In genomic region chr11:72821920-72822799, GRCh38 we compare ENCODE assay signal across 1 cellular context.
TF ChIP-seq lines count a peak whose summit lies in the region.

No MANE protein-coding gene starts in this region.

TF ChIP-seq in HepG2, 621 proteins besides CTCF, POLR2A, EP300 and RAD21 (continued from another document and continues in another):
- TF ChIP-seq PRDM10 (CRISPR knock-in tag; IDR thresholded peaks at IDR 0.05; ENCODE audit: low read depth) (no peak), ZNF75D (CRISPR knock-in tag; IDR thresholded peaks at IDR 0.05; ENCODE audit: borderline replicate concordance) (no peak), KDM5A (IDR thresholded peaks at IDR 0.05; ENCODE audit: borderline replicate concordance, low read length) (no peak), ZNF574 (CRISPR knock-in tag; IDR thresholded peaks at IDR 0.05) (peak; percentile 44; the same call in 1 of the 2 replicates), ZNF710 (CRISPR knock-in tag; IDR thresholded peaks at IDR 0.05; ENCODE audit: borderline replicate concordance) (no peak), ERF (CRISPR knock-in tag; IDR thresholded peaks at IDR 0.05) (0 out of 2 replicates have a peak, but pooled peaks have one; percentile 13), MAX (IDR thresholded peaks at IDR 0.05) (peak; percentile 90), HNRNPLL (IDR thresholded peaks at IDR 0.05; ENCODE audit: low read depth, low read length, poor library complexity, severe bottlenecking) (peak; percentile 100), TAF1 (CRISPR knock-in tag; IDR thresholded peaks at IDR 0.05) (peak; percentile 47; the same call in 1 of the 2 replicates), ZNF674 (CRISPR knock-in tag; IDR thresholded peaks at IDR 0.05; ENCODE audit: low read depth) (no peak), MED8 (CRISPR knock-in tag; IDR thresholded peaks at IDR 0.05; ENCODE audit: insufficient replicate concordance) (no peak), ZNF230 (CRISPR knock-in tag; IDR thresholded peaks at IDR 0.05) (no peak), ZNF350 (CRISPR knock-in tag; IDR thresholded peaks at IDR 0.05; ENCODE audit: borderline replicate concordance, low read depth) (peak; percentile 16; the same call in 1 of the 2 replicates), TCF12 (IDR thresholded peaks at IDR 0.05) (no peak), TCF12 (CRISPR knock-in tag; IDR thresholded peaks at IDR 0.05) (no peak), ZNF225 (CRISPR knock-in tag; IDR thresholded peaks at IDR 0.05) (peak; percentile 61; the same call in 1 of the 2 replicates), ATF3 (CRISPR knock-in tag; IDR thresholded peaks at IDR 0.05) (0 out of 2 replicates have a peak, but pooled peaks have one; percentile 10), MYC (CRISPR knock-in tag; IDR thresholded peaks at IDR 0.05; ENCODE audit: borderline replicate concordance) (peak; percentile 48; the same call in 1 of the 2 replicates), SALL1 (CRISPR knock-in tag; IDR thresholded peaks at IDR 0.05) (peak; percentile 49; the same call in 1 of the 2 replicates), ZNF672 (CRISPR knock-in tag; IDR thresholded peaks at IDR 0.05) (no peak), ZNF704 (CRISPR knock-in tag; IDR thresholded peaks at IDR 0.05; ENCODE audit: borderline replicate concordance) (no peak), KDM3A (CRISPR knock-in tag; IDR thresholded peaks at IDR 0.05; ENCODE audit: low read depth) (no peak), SKIL (CRISPR knock-in tag; IDR thresholded peaks at IDR 0.05; ENCODE audit: borderline replicate concordance) (no peak), SNRNP70 (IDR thresholded peaks at IDR 0.05; ENCODE audit: low read depth, low read length) (peak; percentile 94), PHF8 (CRISPR knock-in tag; IDR thresholded peaks at IDR 0.05) (peak; percentile 49; the same call in 1 of the 2 replicates), TFDP1 (CRISPR knock-in tag; IDR thresholded peaks at IDR 0.05; ENCODE audit: borderline replicate concordance) (peak; percentile 45; the same call in 1 of the 2 replicates), THAP11 (CRISPR knock-in tag; IDR thresholded peaks at IDR 0.05) (0 out of 2 replicates have a peak, but pooled peaks have one; percentile 40), POLR2G (IDR thresholded peaks at IDR 0.05; ENCODE audit: low read depth, low read length) (0 out of 2 replicates have a peak, but pooled peaks have one; percentile 56), XBP1 (CRISPR knock-in tag; IDR thresholded peaks at IDR 0.05) (no peak), PREB (CRISPR knock-in tag; IDR thresholded peaks at IDR 0.05) (no peak), MXD1 (CRISPR knock-in tag; IDR thresholded peaks at IDR 0.05) (0 out of 2 replicates have a peak, but pooled peaks have one; percentile 4), SP4 (CRISPR knock-in tag; IDR thresholded peaks at IDR 0.05) (no peak), IRX3 (CRISPR knock-in tag; IDR thresholded peaks at IDR 0.05; ENCODE audit: borderline replicate concordance, low read depth) (0 out of 2 replicates have a peak, but pooled peaks have one; percentile 62), ZFY (CRISPR knock-in tag; IDR thresholded peaks at IDR 0.05) (peak; percentile 74; the same call in 1 of the 2 replicates), STAG1 (CRISPR knock-in tag; IDR thresholded peaks at IDR 0.05) (peak; percentile 35; the same call in 1 of the 2 replicates), ZFP91 (CRISPR knock-in tag; IDR thresholded peaks at IDR 0.05; ENCODE audit: borderline replicate concordance) (peak; percentile 32; the same call in 1 of the 2 replicates), GATAD1 (CRISPR knock-in tag; IDR thresholded peaks at IDR 0.05) (0 out of 2 replicates have a peak, but pooled peaks have one; percentile 11), SMAD9 (CRISPR knock-in tag; IDR thresholded peaks at IDR 0.05) (no peak), HOXA3 (CRISPR knock-in tag; IDR thresholded peaks at IDR 0.05) (peak; percentile 42; the same call in 1 of the 2 replicates), KLF13 (CRISPR knock-in tag; IDR thresholded peaks at IDR 0.05) (no peak), MTF1 (CRISPR knock-in tag; IDR thresholded peaks at IDR 0.05) (no peak), ZSCAN25 (CRISPR knock-in tag; IDR thresholded peaks at IDR 0.05) (peak; percentile 54; the same call in 1 of the 2 replicates), AGO1 (IDR thresholded peaks at IDR 0.05; ENCODE audit: low read depth, low read length, poor library complexity, severe bottlenecking) (peak; percentile 97), ZNF124 (CRISPR knock-in tag; IDR thresholded peaks at IDR 0.05) (no peak), POLR2AphosphoS5 (IDR thresholded peaks at IDR 0.05; ENCODE audit: low read depth, low read length) (peak; percentile 41; the same call in 1 of the 2 replicates), YEATS4 (CRISPR knock-in tag; IDR thresholded peaks at IDR 0.05; ENCODE audit: borderline replicate concordance) (0 out of 2 replicates have a peak, but pooled peaks have one; percentile 30), CENPT (CRISPR knock-in tag; IDR thresholded peaks at IDR 0.05; ENCODE audit: low read depth) (0 out of 2 replicates have a peak, but pooled peaks have one; percentile 21), HOXA5 (CRISPR knock-in tag; IDR thresholded peaks at IDR 0.05) (no peak), CCDC6 (CRISPR knock-in tag; IDR thresholded peaks at IDR 0.05) (no peak), SRSF1 (optimal IDR thresholded peaks at IDR 0.05; ENCODE audit: low read depth, low read length) (peak; percentile 58)
